In the genomic region with DNA sequence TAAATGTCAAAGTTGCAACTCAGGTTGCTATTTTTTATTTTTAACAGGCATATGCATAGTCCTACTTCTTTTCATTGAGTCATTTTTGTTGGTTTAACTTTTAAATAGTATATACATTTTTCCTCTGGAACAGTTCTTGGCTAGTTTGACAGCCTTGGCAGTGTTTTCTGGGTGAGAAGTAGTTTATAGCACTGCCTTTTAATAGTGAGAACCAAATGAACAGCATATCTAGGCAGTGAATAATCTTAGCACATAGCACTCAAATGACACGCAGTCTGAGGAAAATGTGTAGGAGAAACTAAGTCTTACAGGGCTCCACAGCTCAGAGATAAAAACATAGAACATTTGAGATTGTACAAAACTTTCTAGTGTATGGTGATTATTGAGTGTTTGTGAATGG, we compare ENCODE assay signal across 16 cellular contexts.
"Had no signal": no experiment of that assay in that cellular context is flagged by ENCODE, and none has a peak within 500 bp of the region (broad histone marks: within the 10 kb centered on the region; RNA-seq: fewer than 3 reads in every experiment).

No MANE protein-coding gene starts in this region.

- H3K27me3 ChIP-seq: dorsolateral prefrontal cortex, sigmoid colon, tibial artery had no signal

- DNase-seq: activated B cell treated with CpG ODN at 0.5 μM for 24 hours; activated CD4-positive, alpha-beta T cell treated with anti-CD3 and anti-CD28 coated beads, Interleukin-2, amount 10 ng/mL, durations not matched to agents 24 days and 14 days; activated CD8-positive, alpha-beta T cell treated with anti-CD3 and anti-CD28 coated beads for 36 hours; activated naive CD4-positive, alpha-beta T cell treated with Interleukin-2 at 50 U/mL for 16 hours; activated T-cell treated with anti-CD3 and anti-CD28 coated beads, Interleukin-2, amount 50 U/mL, for 24 hours; dorsolateral prefrontal cortex; left ventricle myocardium inferior; naive thymus-derived CD4-positive, alpha-beta T cell; sigmoid colon; stimulated activated CD8-positive, alpha-beta memory T cell treated with anti-CD3 and anti-CD28 coated beads, Interleukin-4, amount 100 ng/mL, for 48 hours; stimulated activated naive CD4-positive, alpha-beta T cell; T-helper 1 cell; T-helper 9 cell; tibial artery had no signal

- H3K4me3 ChIP-seq: dorsolateral prefrontal cortex, left ventricle myocardium inferior, sigmoid colon, tibial artery had no signal

- H3K36me3 ChIP-seq: left ventricle myocardium inferior, sigmoid colon, tibial artery had no signal

- H3K4me1 ChIP-seq: left ventricle myocardium inferior, parathyroid adenoma, sigmoid colon, tibial artery had no signal

- ATAC-seq: activated CD8-positive, alpha-beta T cell treated with anti-CD3 and anti-CD28 coated beads for 36 hours; naive thymus-derived CD4-positive, alpha-beta T cell had no signal

- H3K27ac ChIP-seq: epithelial cell of prostate, left ventricle myocardium inferior, parathyroid adenoma, sigmoid colon, tibial artery had no signal
